In genomic region chr14:52948836-52949235, GRCh38 we compare ENCODE assay signal across 9 cellular contexts. TPM values are rescaled to one million over a fixed set of nuclear protein-coding genes. Genes with fewer than 3 reads are reported as not detected.
DNase-seq lines count a peak whose midpoint lies in the region; ATAC-seq and TF ChIP-seq lines count a peak whose summit lies in the region.
"Had no signal": no experiment of that assay in that cellular context is flagged by ENCODE, and none has a peak within 500 bp of the region (broad histone marks: within the 10 kb centered on the region; RNA-seq: fewer than 3 reads in every experiment).

No MANE protein-coding gene starts in this region.

- H3K4me1 ChIP-seq in HCT116 (ENCODE audit: control insufficient read depth in 1 of 2, insufficient read depth in 2 of 2, low read length in 2 of 2) (peaks cover 11 to 22% of the 10 kb centered on the region in 2 experiments; a peak in 3 of 4 replicates), stomach (peaks cover 8 to 65% (median 39%) of the 10 kb centered on the region in 4 donors)

- H3K4me3 ChIP-seq in HCT116 (replicated peaks in 1 of 2; ENCODE audit: low read depth in 1 of 2, low read length in 2 of 2) = no peak overlapping the region; a peak in 1 of 4 replicates
- peak overlapping the region; percentile 67 for H3K4me3 ChIP-seq in kidney epithelial cell (ENCODE audit: low read depth, low read length)
- H3K4me3 ChIP-seq in stomach = peak overlapping the region; percentile 72 to 94 (median 87)

- DNase-seq in HCT116 (ENCODE audit: low read depth, low spot score) (no peak), MCF 10A (ENCODE audit: unreplicated experiment) (no peak), kidney epithelial cell (ENCODE audit: low read depth) (no peak), stomach (no peak), EL (no peak), DMS53 (lab: John Stamatoyannopoulos, UW) (no peak), inferior parietal cortex (ENCODE audit: extremely low spot score) (no peak)

- H3K36me3 ChIP-seq in HCT116 (ENCODE audit: control insufficient read depth in 1 of 2, insufficient read depth in 2 of 2, low read length in 2 of 2) = peaks cover 0 to 2% of the 10 kb centered on the region in 2 experiments; a peak in 2 of 4 replicates
- peaks cover 3% of the 10 kb centered on the region for H3K36me3 ChIP-seq in kidney epithelial cell (ENCODE audit: control insufficient read depth, insufficient read depth, low read length)
- peaks cover 0 to 9% (median 5%) of the 10 kb centered on the region in 4 donors for H3K36me3 ChIP-seq in stomach

- RAD21 ChIA-PET in HCT116 (lab: Charles Lee; ENCODE audit: low non-redundant PET in 1 of 2, low total read pairs in 2 of 2, uncharacterized antibody in 2 of 2, unreplicated experiment in 2 of 2) = no interaction called here

- peak overlapping the region; percentile 86 for H3K4me2 ChIP-seq in HCT116 (ENCODE audit: low read length)

- TF ChIP-seq RAD21 in HCT116 (IDR thresholded peaks at IDR 0.05; ENCODE audit: low read depth) = no peak

- H3K4me1 Mint-ChIP-seq in MCF 10A (ENCODE audit: insufficient read depth, unreplicated experiment) = peaks cover 22% of the 10 kb centered on the region

- peaks cover 33% of the 10 kb centered on the region for H3K36me3 Mint-ChIP-seq in MCF 10A (ENCODE audit: insufficient read depth, unreplicated experiment)

- intact Hi-C loops in HCT116 (cut with micrococcal nuclease) (no loop called here), MCF 10A (cut with micrococcal nuclease) (loop anchor here (1.0 kb wide), 1 partner anchor 71 kb away; no protein-coding TSS in a partner anchor), stomach (cut with DNase I; ENCODE audit: low total_unique reads) (no loop called here)

- H3K9me3 ChIP-seq in HCT116 (ENCODE audit: control insufficient read depth in 1 of 2, insufficient read depth in 1 of 2, low read depth in 1 of 2, low read length in 2 of 2) (no peaks in the 10 kb centered on the region), stomach (no peaks in the 10 kb centered on the region)

- H3K79me2 ChIP-seq in HCT116 (ENCODE audit: insufficient read depth, low read length) = peaks cover 43% of the 10 kb centered on the region

- H3K27ac Mint-ChIP-seq in MCF 10A (ENCODE audit: low read depth, unreplicated experiment) = peak overlapping the region; percentile 90

- ATAC-seq in HCT116 (no peak), HG02610 (IDR thresholded peaks at IDR 0.05; ENCODE audit: unreplicated experiment) (no peak)

- H3K27me3 ChIP-seq in HCT116 (ENCODE audit: insufficient read depth, low read length) = no peaks in the 10 kb centered on the region
- H3K27me3 ChIP-seq in kidney epithelial cell (ENCODE audit: control insufficient read depth, insufficient read depth, low read length) = no peaks in the 10 kb centered on the region
- peaks cover 0 to 25% (median 10%) of the 10 kb centered on the region in 3 donors for H3K27me3 ChIP-seq in stomach

- peak overlapping the region; percentile 94 for H3K4me3 Mint-ChIP-seq in MCF 10A (ENCODE audit: unreplicated experiment)

- H3K9ac ChIP-seq in HCT116 (ENCODE audit: low read length) = no peak overlapping the region

- no peak for TF ChIP-seq POLR2A in HCT116 (IDR thresholded peaks at IDR 0.05; ENCODE audit: borderline replicate concordance, extremely low read depth, insufficient read depth, insufficient read length)
- no peak for TF ChIP-seq POLR2A in stomach (IDR thresholded peaks at IDR 0.05)

- no peak overlapping the region for H2AFZ ChIP-seq in HCT116 (ENCODE audit: low read depth, low read length, poor library complexity, severe bottlenecking)

- no peaks in the 10 kb centered on the region for H3K9me3 Mint-ChIP-seq in MCF 10A (ENCODE audit: unreplicated experiment)

- POLR2A ChIA-PET in HCT116 (lab: Charles Lee) = interaction anchor here (0.7 to 1.4 kb wide), 2 partner anchors 12 to 598 kb away, joined by 3 to 4 read pairs; no protein-coding TSS in a partner anchor
- POLR2A ChIA-PET in MCF 10A (lab: Yijun Ruan, JAX) = interaction anchor here (0.6 to 4.7 kb wide), 20 partner anchors 9 to 397 kb away, joined by 3 to 38 read pairs (median 5); partner anchors contain the start of gene TXNDC16

- H4K20me1 ChIP-seq in HCT116 (ENCODE audit: insufficient read depth) = peaks cover 3% of the 10 kb centered on the region; the same call in 1 of the 2 replicates

- H3K9me2 ChIP-seq in HCT116 (ENCODE audit: insufficient read depth) = no peaks in the 10 kb centered on the region

- H3K27ac ChIP-seq in HCT116 (ENCODE audit: low read depth, low read length) (no peak overlapping the region), stomach (peak overlapping the region in 1 of 5 donors; percentile 99)

- no peak for TF ChIP-seq EP300 in stomach (IDR thresholded peaks at IDR 0.05)

- CTCF ChIA-PET in HCT116 (lab: Charles Lee) = no interaction called here
- CTCF ChIA-PET in MCF 10A (lab: Yijun Ruan, JAX) = interaction anchor here (0.5 to 2.4 kb wide), 9 partner anchors 9 to 124 kb away, joined by 3 to 14 read pairs (median 4); no protein-coding TSS in a partner anchor

- TF ChIP-seq CTCF in HCT116 (IDR thresholded peaks at IDR 0.05 in 2 of 3, conservative IDR thresholded peaks at IDR 0.05 in 1 of 3; ENCODE audit: borderline replicate concordance in 1 of 3, insufficient read depth in 1 of 3, low read depth in 2 of 3, low read length in 2 of 3) = no peak
- no peak for TF ChIP-seq CTCF in MCF 10A (IDR thresholded peaks at IDR 0.05; ENCODE audit: unreplicated experiment)
- TF ChIP-seq CTCF in kidney epithelial cell (IDR thresholded peaks at IDR 0.05; ENCODE audit: insufficient read depth, low read length, poor library complexity, severe bottlenecking) = no peak
- TF ChIP-seq CTCF in stomach (IDR thresholded peaks at IDR 0.05) = no peak

- no peaks in the 10 kb centered on the region for H3K27me3 Mint-ChIP-seq in MCF 10A (ENCODE audit: insufficient read depth, unreplicated experiment)

- BruUV-seq in HCT116 (replicated peaks; lab: Mats Ljungman, UMichigan) = no TSS peak
- BruUV-seq in MCF 10A (replicated peaks; lab: Mats Ljungman, UMichigan) = no TSS peak

TF ChIP-seq in HCT116, 20 proteins besides CTCF, POLR2A, EP300 and RAD21:
- TF ChIP-seq CBX3 (IDR thresholded peaks at IDR 0.05; ENCODE audit: low read depth) (no peak), ZBTB33 (IDR thresholded peaks at IDR 0.05; ENCODE audit: extremely low read depth, insufficient replicate concordance, low read length) (no peak), CEBPB (IDR thresholded peaks at IDR 0.05; ENCODE audit: low read depth) (no peak), MAX (IDR thresholded peaks at IDR 0.05) (no peak), YY1 (IDR thresholded peaks at IDR 0.05; ENCODE audit: extremely low read depth, insufficient replicate concordance, low read depth, low read length) (no peak), EZH2phosphoT487 (IDR thresholded peaks at IDR 0.05; ENCODE audit: borderline replicate concordance) (no peak), SP1 (IDR thresholded peaks at IDR 0.05; ENCODE audit: low read depth) (no peak), ATF3 (IDR thresholded peaks at IDR 0.05) (no peak)

RNA-seq across cellular contexts. Expression of gene FERMT2, which starts 2.0 kb away (rescaled TPM):
- 24.8 TPM for total RNA-seq in HCT116 (2021; ENCODE audit: unreplicated experiment)
- polyA plus RNA-seq in HCT116 (2012) = 10.4 and 13.7 TPM in 2 replicates
- 62.2 and 62.7 TPM in 2 replicates for total RNA-seq in MCF 10A (2022)
- 83.9 and 86.3 TPM in 2 replicates for total RNA-seq in kidney epithelial cell
- 100 to 1,000 TPM in 2 of 5 donors, 10 to 100 TPM in 3; 44.3 to 213 (median 90.9) TPM for total RNA-seq in stomach
- 10 to 100 TPM; 25.9 to 41.9 (median 28.3) TPM for polyA plus RNA-seq in stomach
- total RNA-seq: OCI-LY7 had no signal

Comparison
In these comparisons a context has a peak if more than half of its experiments do, and no peak if none do; other contexts are left out.
1. H3K4me3 ChIP-seq: peak in kidney epithelial cell (single experiment) and stomach (4 of 4); none in HCT116 (0 of 2).